ENCODE assay signal across 19 cellular contexts in the genomic region with DNA sequence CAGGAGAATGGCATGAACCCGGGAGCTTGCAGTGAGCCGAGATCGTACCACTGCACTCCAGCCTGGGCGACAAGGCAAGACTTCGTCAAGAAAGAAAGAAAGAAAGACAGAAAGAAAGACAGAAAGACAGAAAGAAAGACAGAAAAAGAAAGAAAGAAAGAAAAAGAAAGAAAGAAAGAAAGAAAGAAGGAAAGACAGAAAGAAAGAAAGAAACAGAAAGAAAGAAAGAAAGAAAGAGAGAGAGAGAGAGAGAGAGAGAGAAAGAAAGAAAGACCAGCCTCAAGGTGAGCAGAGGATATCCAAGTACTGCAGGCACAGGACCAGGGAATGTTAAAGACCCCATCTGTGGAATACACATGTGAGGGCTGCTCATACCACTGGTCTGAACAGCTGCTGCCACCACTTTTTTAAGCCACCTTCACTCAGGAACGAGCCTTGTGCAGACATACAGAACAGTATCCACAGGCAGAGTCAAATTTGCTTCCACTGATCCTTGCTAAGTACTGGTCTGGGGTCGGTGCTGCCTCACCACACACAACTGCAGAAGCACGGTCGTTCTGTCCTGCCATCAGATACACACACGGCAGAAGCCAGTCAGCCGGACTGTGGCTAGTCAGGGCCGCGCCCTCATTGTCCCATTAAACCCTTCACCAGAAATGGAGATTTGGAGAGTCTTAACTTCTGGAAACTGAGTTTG. TPM values are rescaled to one million over a fixed set of nuclear protein-coding genes. Genes with fewer than 3 reads are reported as not detected.
"Had no signal": no experiment of that assay in that cellular context is flagged by ENCODE, and none has a peak within 500 bp of the region (broad histone marks: within the 10 kb centered on the region; RNA-seq: fewer than 3 reads in every experiment).

No MANE protein-coding gene starts in this region.

- H3K9me3 Mint-ChIP-seq: activated B cell treated with CpG ODN at 0.5 μM for 24 hours; activated naive CD4-positive, alpha-beta T cell treated with anti-CD3 and anti-CD28 coated beads, Interleukin-2, amount 10 ng/mL, durations not matched to agents 7 days and 5 days; activated T-helper 2 cell treated with anti-CD3 and anti-CD28 coated beads, Interferon-gamma antibody, Interleukin-2, Interleukin-4, amounts not matched to agents 10 μg/mL and 5 μg/mL and 100 μg/mL, durations not matched to agents 14 hours and 24 hours and 36 hours; naive thymus-derived CD8-positive, alpha-beta T cell had no signal

- ATAC-seq: esophagus mucosa; left colon; naive thymus-derived CD8-positive, alpha-beta T cell had no signal

- H3K4me3 ChIP-seq: cardiac muscle cell, lung, thoracic aorta had no signal

- H3K36me3 ChIP-seq: cardiac muscle cell had no signal

- H3K27me3 ChIP-seq: cardiac muscle cell, neutrophil had no signal

- H3K27ac Mint-ChIP-seq: activated B cell treated with CpG ODN at 0.5 μM for 24 hours; activated naive CD4-positive, alpha-beta T cell treated with anti-CD3 and anti-CD28 coated beads, Interleukin-2, amount 10 ng/mL, durations not matched to agents 7 days and 5 days; activated T-helper 2 cell treated with anti-CD3 and anti-CD28 coated beads, Interferon-gamma antibody, Interleukin-2, Interleukin-4, amounts not matched to agents 10 μg/mL and 5 μg/mL and 100 μg/mL, durations not matched to agents 14 hours and 24 hours and 36 hours had no signal

- H3K9me3 ChIP-seq: neutrophil, thoracic aorta had no signal

- H3K27ac ChIP-seq: cardiac muscle cell, neutrophil, parathyroid adenoma, thoracic aorta had no signal

- H3K27me3 Mint-ChIP-seq: activated B cell treated with CpG ODN at 0.5 μM for 24 hours; activated naive CD4-positive, alpha-beta T cell treated with anti-CD3 and anti-CD28 coated beads, Interleukin-2, amount 10 ng/mL, durations not matched to agents 7 days and 5 days; naive thymus-derived CD8-positive, alpha-beta T cell had no signal

- H3K4me3 Mint-ChIP-seq: activated B cell treated with CpG ODN at 0.5 μM for 24 hours; activated naive CD4-positive, alpha-beta T cell treated with anti-CD3 and anti-CD28 coated beads, Interleukin-2, amount 10 ng/mL, durations not matched to agents 7 days and 5 days had no signal

- DNase-seq: activated B cell treated with CpG ODN at 0.5 μM for 24 hours; activated CD8-positive, alpha-beta memory T cell treated with anti-CD3 and anti-CD28 coated beads, Interleukin-2, amount 50 U/mL, for 4 hours; activated naive CD4-positive, alpha-beta T cell treated with anti-CD3 and anti-CD28 coated beads, Interleukin-2, amount 10 ng/mL, durations not matched to agents 7 days and 5 days; left colon; naive thymus-derived CD8-positive, alpha-beta T cell; SIG-M5; small intestine; stimulated activated CD4-positive, alpha-beta T cell treated with anti-CD3 and anti-CD28 coated beads, Interleukin-4, amount 100 ng/mL, for 4 hours; stimulated activated CD8-positive, alpha-beta memory T cell treated with anti-CD3 and anti-CD28 coated beads, Interleukin-4, amount 100 ng/mL, for 48 hours; T-helper 2 cell had no signal

RNA-seq across cellular contexts. Expression of a gene that starts 24.5 kb away (rescaled TPM):
- total RNA-seq: activated B cell treated with CpG ODN at 0.5 μM for 24 hours; activated T-helper 2 cell treated with anti-CD3 and anti-CD28 coated beads, Interferon-gamma antibody, Interleukin-2, Interleukin-4, amounts not matched to agents 10 μg/mL and 5 μg/mL and 100 μg/mL, durations not matched to agents 14 hours and 24 hours and 36 hours; esophagus mucosa; left colon; mononuclear cell; naive thymus-derived CD8-positive, alpha-beta T cell; thoracic aorta; ureter had no signal
- polyA plus RNA-seq: naive thymus-derived CD8-positive, alpha-beta T cell had no signal

RNA-seq across cellular contexts. Expression of a gene that starts 33.9 kb away (rescaled TPM):
- total RNA-seq: cardiac muscle cell, esophagus mucosa had no signal
- polyA plus RNA-seq: cardiac muscle cell; naive thymus-derived CD8-positive, alpha-beta T cell had no signal

RNA-seq across cellular contexts. Expression of a gene that starts 34.5 kb away (rescaled TPM):
- polyA plus RNA-seq: cardiac muscle cell had no signal
